Comparison of ENCODE assay signal across 16 cellular contexts in the genomic region with DNA sequence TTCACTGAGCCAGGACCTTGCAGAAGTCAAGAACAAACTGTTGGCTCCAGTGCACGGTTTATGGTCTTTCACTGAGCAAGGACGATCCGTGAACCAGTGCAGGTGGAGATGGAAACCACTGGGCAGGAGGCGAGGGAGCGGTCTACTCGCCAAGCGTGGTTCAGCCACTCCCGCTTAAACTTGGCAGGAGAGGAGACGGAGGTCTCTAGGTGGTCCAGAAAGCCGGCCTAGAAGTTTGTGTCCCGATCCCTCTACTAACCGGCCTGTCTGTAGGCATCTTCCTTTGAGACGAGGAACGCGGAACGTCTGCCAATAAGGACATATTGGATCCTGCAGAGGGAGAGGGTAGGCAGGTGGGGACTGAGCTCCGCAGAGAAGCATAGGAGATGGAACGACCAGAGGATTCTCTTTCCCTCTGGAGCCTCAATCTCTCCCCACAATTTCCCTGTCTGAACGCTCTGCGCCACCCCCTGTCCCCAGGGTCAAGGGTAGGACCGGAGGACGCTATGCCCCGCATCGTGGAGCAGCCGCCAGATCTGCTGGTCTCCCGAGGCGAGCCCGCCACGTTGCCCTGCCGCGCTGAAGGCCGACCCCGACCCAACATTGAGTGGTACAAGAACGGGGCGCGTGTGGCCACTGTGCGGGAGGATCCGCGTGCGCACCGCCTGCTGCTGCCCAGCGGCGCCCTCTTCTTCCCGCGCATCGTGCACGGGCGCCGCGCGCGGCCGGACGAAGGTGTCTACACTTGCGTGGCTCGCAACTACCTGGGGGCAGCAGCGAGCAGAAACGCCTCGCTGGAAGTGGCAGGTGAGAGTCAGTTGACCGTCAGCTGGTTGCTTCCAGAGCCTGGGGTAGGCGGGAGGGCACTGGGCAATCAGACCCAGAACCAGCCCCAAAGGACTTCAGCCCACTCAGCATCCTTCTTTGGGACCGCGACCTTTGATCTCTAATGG. TPM values are rescaled to one million over a fixed set of nuclear protein-coding genes. Genes with fewer than 3 reads are reported as not detected.
DNase-seq lines count a peak whose midpoint lies in the region; ATAC-seq, FAIRE-seq and TF ChIP-seq lines count a peak whose summit lies in the region.
"Had no signal": no experiment of that assay in that cellular context is flagged by ENCODE, and none has a peak within 500 bp of the region (broad histone marks: within the 10 kb centered on the region; RNA-seq: fewer than 3 reads in every experiment).

No MANE protein-coding gene starts in this region.

- no peak overlapping the region for H2BK12ac ChIP-seq in H1 (ENCODE audit: low read depth, low read length)
- H2BK12ac ChIP-seq in neuronal stem cell (ENCODE audit: low read length): peak overlapping the region; percentile 10

- H2BK20ac ChIP-seq in H1 (ENCODE audit: low read length): no peak overlapping the region

- H4K20me1 ChIP-seq in H1 (replicated peaks in 1 of 2; ENCODE audit: control insufficient read depth in 1 of 2, insufficient read depth in 2 of 2, low read length in 2 of 2): peaks cover 14 to 30% of the 10 kb centered on the region in 2 experiments

- H2AK5ac ChIP-seq in H1 (ENCODE audit: low read depth, low read length) (no peak overlapping the region), neuronal stem cell (ENCODE audit: low read depth, low read length) (peak overlapping the region; percentile 11)

- H3K14ac ChIP-seq in H1 (ENCODE audit: insufficient read length): no peak overlapping the region
- H3K14ac ChIP-seq in neuronal stem cell (ENCODE audit: low read length): no peak overlapping the region

- no peak for TF ChIP-seq POLR2A in H1 (IDR thresholded peaks at IDR 0.05; ENCODE audit: control extremely low read depth in 1 of 2, low read depth in 2 of 2, low read length in 2 of 2)

- FAIRE-seq in H1 (lab: Jason Lieb, UNC): no peak
- FAIRE-seq: keratinocyte had no signal

- no peak overlapping the region for H3K56ac ChIP-seq in H1 (replicated peaks; ENCODE audit: insufficient read length, low read depth, low read length)

- H2BK5ac ChIP-seq in H1 (ENCODE audit: low read depth, low read length) (no peak overlapping the region), neuronal stem cell (ENCODE audit: low read length) (no peak overlapping the region)

- no peak overlapping the region for H4K8ac ChIP-seq in H1 (ENCODE audit: extremely low read depth, insufficient read depth, low read length)
- no peak overlapping the region for H4K8ac ChIP-seq in neuronal stem cell (ENCODE audit: low read depth, low read length)

- peaks cover 0 to 4% (median 0%) of the 10 kb centered on the region in 4 experiments; a peak in 1 of 8 replicates for H3K36me3 ChIP-seq in H1 (ENCODE audit: control insufficient read depth in 2 of 4, insufficient read depth in 4 of 4, low read length in 3 of 4)
- no peaks in the 10 kb centered on the region for H3K36me3 ChIP-seq in neuronal stem cell (replicated peaks in 1 of 2; ENCODE audit: control insufficient read depth in 2 of 2, insufficient read depth in 2 of 2, low read length in 2 of 2)
- H3K36me3 ChIP-seq: gastrocnemius medialis, prostate gland, tibial nerve had no signal

- H3K27ac ChIP-seq in H1 (ENCODE audit: low read depth, low read length): no peak overlapping the region
- H3K27ac ChIP-seq in neuronal stem cell (replicated peaks; ENCODE audit: low read length): no peak overlapping the region
- H3K27ac ChIP-seq: gastrocnemius medialis, prostate gland, tibial nerve had no signal

- H3K23ac ChIP-seq in H1 (ENCODE audit: insufficient read length): no peak overlapping the region
- H3K23ac ChIP-seq in neuronal stem cell (ENCODE audit: low read depth, low read length, poor library complexity): peak overlapping the region; percentile 30

- H4K91ac ChIP-seq in H1 (replicated peaks; ENCODE audit: insufficient read length, low read length): no peak overlapping the region
- no peak overlapping the region for H4K91ac ChIP-seq in neuronal stem cell (ENCODE audit: low read depth, low read length, poor library complexity)

- no peak for TF ChIP-seq EP300 in H1 (IDR thresholded peaks at IDR 0.05; ENCODE audit: borderline replicate concordance in 1 of 2, low read depth in 2 of 2, low read length in 2 of 2)

- H3K23me2 ChIP-seq in H1 (ENCODE audit: low read depth, low read length): no peaks in the 10 kb centered on the region; the same call in 1 of the 2 replicates

- H3K27me3 ChIP-seq in H1 (replicated peaks in 1 of 4; ENCODE audit: control insufficient read depth in 3 of 4, extremely low read depth in 1 of 4, insufficient read depth in 3 of 4, low read length in 3 of 4) (peaks cover 79 to 100% (median 96%) of the 10 kb centered on the region in 4 experiments), neuronal stem cell (ENCODE audit: control insufficient read depth in 3 of 3, insufficient read depth in 3 of 3, low read depth in 1 of 3, low read length in 3 of 3) (peaks cover 48 to 99% (median 83%) of the 10 kb centered on the region in 3 experiments)

- peak overlapping the region in 1 of 4 experiments; percentile 46; a peak in 4 of 8 replicates for H3K4me3 ChIP-seq in H1 (ENCODE audit: extremely low read depth in 1 of 4, insufficient read depth in 2 of 4, low read depth in 3 of 4, low read length in 4 of 4)
- H3K4me3 ChIP-seq in neuronal stem cell (ENCODE audit: low read length in 2 of 2): no peak overlapping the region
- H3K4me3 ChIP-seq: gastrocnemius medialis, prostate gland, tibial nerve had no signal

- H3K4me2 ChIP-seq in H1 (ENCODE audit: insufficient read depth in 1 of 2, low read depth in 2 of 2, low read length in 2 of 2): peak overlapping the region; percentile 42 to 57
- H3K4me2 ChIP-seq in neuronal stem cell (ENCODE audit: insufficient read depth, low read length, poor library complexity, severe bottlenecking): no peak overlapping the region

- H3K18ac ChIP-seq in H1 (ENCODE audit: extremely low read depth, low read length) (no peak overlapping the region), neuronal stem cell (ENCODE audit: low read length) (peak overlapping the region; percentile 62)

- peak; percentile 55 for DNase-seq in activated CD8-positive, alpha-beta memory T cell treated with anti-CD3 and anti-CD28 coated beads, Interleukin-2, amount 50 U/mL, for 48 hours
- DNase-seq in activated CD8-positive, alpha-beta memory T cell treated with anti-CD3 and anti-CD28 coated beads, Interleukin-2, amount 50 U/mL, for 4 hours: no peak
- DNase-seq in H1 (ENCODE audit: low read depth in 1 of 2, low spot score in 2 of 2) (no peak), neuronal stem cell (ENCODE audit: low spot score) (no peak)
- DNase-seq in stimulated activated naive CD4-positive, alpha-beta T cell treated with Interleukin-2 at 50 U/mL for 16 hours (lab: John Stamatoyannopoulos, UW): no peak
- no peak for DNase-seq in activated CD4-positive, alpha-beta T cell treated with anti-CD3 and anti-CD28 coated beads, Interleukin-2, amount 50 U/mL, for 1 hour
- DNase-seq: activated B cell treated with CpG ODN at 0.5 μM for 24 hours, DMS153, gastrocnemius medialis had no signal

- H3K9ac ChIP-seq in H1 (replicated peaks in 1 of 4; ENCODE audit: extremely low read depth in 1 of 4, low read depth in 3 of 4, low read length in 3 of 4) (no peak overlapping the region), neuronal stem cell (ENCODE audit: low read depth, low read length, poor library complexity) (no peak overlapping the region)

- no peaks in the 10 kb centered on the region for H3K79me2 ChIP-seq in H1 (ENCODE audit: control insufficient read depth in 1 of 2, insufficient read depth in 2 of 2, low read length in 2 of 2)

- POLR2A ChIA-PET in H1 (lab: Charles Lee; ENCODE audit: partially characterized antibody): no interaction called here

- H2AFZ ChIP-seq in H1 (ENCODE audit: low read length) (no peak overlapping the region), neuronal stem cell (ENCODE audit: low read length) (peak overlapping the region; percentile 71)

- CTCF ChIA-PET in H1 (lab: Charles Lee; ENCODE audit: partially characterized antibody): interaction anchor here (0.7 to 5.6 kb wide), 11 partner anchors 25 to 225 kb away, joined by 3 to 52 read pairs (median 4); partner anchors contain the start of gene HEPACAM

- TF ChIP-seq CTCF in LNCAP (IDR thresholded peaks at IDR 0.05) (0 out of 2 replicates have a peak, but pooled peaks have one; percentile 11), H1 (IDR thresholded peaks at IDR 0.05; ENCODE audit: control extremely low read depth in 1 of 3, insufficient read depth in 1 of 3, low read depth in 1 of 3, low read length in 3 of 3) (peak in 1 of 3 experiments; percentile 12; a peak in 2 of 4 replicates)

- 23% methylated on average over 51 of the region's 63 CpGs; no CpG with 5 or more reads in 1 of the 2 experiments for WGBS in H1 (ENCODE audit: extremely low coverage in 1 of 2, insufficient coverage in 1 of 2, insufficient read length in 1 of 2, insufficient replicate concordance in 2 of 2, low coverage in 1 of 2, low lambda C conversion rate in 2 of 2, missing lambda C conversion rate in 1 of 2), 2 experiments
- WGBS in neuronal stem cell (ENCODE audit: extremely low coverage in 2 of 2, insufficient read length in 2 of 2, insufficient replicate concordance in 1 of 2), 2 donors: no CpG with 5 or more reads among the region's 63 CpGs

- H3K4me1 ChIP-seq in H1 (replicated peaks in 1 of 4; ENCODE audit: control insufficient read depth in 3 of 4, insufficient read depth in 4 of 4, low read length in 3 of 4): peaks cover 0 to 23% (median 16%) of the 10 kb centered on the region in 4 experiments; a peak in 6 of 7 replicates
- H3K4me1 ChIP-seq in neuronal stem cell (ENCODE audit: control insufficient read depth in 2 of 2, insufficient read depth in 1 of 2, low read depth in 1 of 2, low read length in 2 of 2): peaks cover 10 to 18% of the 10 kb centered on the region in 2 donors

- no peaks in the 10 kb centered on the region for H3K9me3 ChIP-seq in H1 (ENCODE audit: insufficient read depth in 2 of 2, low read depth in 1 of 2, low read length in 1 of 2)
- peaks cover 0 to 5% of the 10 kb centered on the region in 2 donors for H3K9me3 ChIP-seq in neuronal stem cell (replicated peaks in 1 of 2; ENCODE audit: control insufficient read depth in 2 of 2, insufficient read depth in 1 of 2, low read depth in 1 of 2, low read length in 2 of 2)
- H3K9me3 ChIP-seq: gastrocnemius medialis, prostate gland, tibial nerve had no signal

- H3K79me1 ChIP-seq in H1 (ENCODE audit: low read depth, low read length) (no peaks in the 10 kb centered on the region), neuronal stem cell (ENCODE audit: low read depth, low read length) (no peaks in the 10 kb centered on the region)

- H2BK15ac ChIP-seq in H1 (ENCODE audit: low read length): no peak overlapping the region
- peak overlapping the region; percentile 10 for H2BK15ac ChIP-seq in neuronal stem cell (ENCODE audit: low read length)

- H3K4ac ChIP-seq in H1 (replicated peaks; ENCODE audit: insufficient read length, low read depth, low read length) (no peak overlapping the region), neuronal stem cell (ENCODE audit: low read length) (no peak overlapping the region)

- H2BK120ac ChIP-seq in H1 (replicated peaks; ENCODE audit: low read depth, low read length): no peak overlapping the region
- H2BK120ac ChIP-seq in neuronal stem cell (ENCODE audit: low read depth, low read length): no peak overlapping the region

- no peak overlapping the region for H4K5ac ChIP-seq in H1 (ENCODE audit: insufficient read length, low read depth, low read length)

- no peak for TF ChIP-seq RAD21 in H1 (IDR thresholded peaks at IDR 0.05 in 1 of 2, conservative IDR thresholded peaks at IDR 0.05 in 1 of 2; ENCODE audit: low read depth in 2 of 2, low read length in 2 of 2)

- no peak for ATAC-seq in HG03159 (IDR thresholded peaks at IDR 0.05; ENCODE audit: unreplicated experiment)
- ATAC-seq: gastrocnemius medialis had no signal

RNA-seq across cellular contexts. Expression of gene ROBO3, which starts 3.4 kb away (rescaled TPM):
- 7.8 and 12.1 TPM in 2 replicates for total RNA-seq in H1 (2021; fragmentation: NEBNext Ultra II Directional; extraction: Animal tissue kit (Norgen Biotek cat#: 25700))
- polyA plus RNA-seq in H1 (2011; rRNA removed): 24.6 and 42.1 TPM in 2 replicates
- polyA plus RNA-seq in H1 (2011; cell fraction: cytosol; rRNA removed): 29.6 TPM
- 136 TPM for polyA plus RNA-seq in H1 (2011; cell fraction: nucleus; rRNA removed)
- 11.8 to 25.7 TPM (median 17.2 TPM) in 4 replicates for polyA plus RNA-seq in H1 (2012, experiment 1 of 2)
- 11.5 TPM for polyA plus RNA-seq in H1 (2012, experiment 2 of 2)
- polyA plus RNA-seq in H1 (2013, experiment 1 of 2): 20.1 TPM
- polyA plus RNA-seq in H1 (2013, experiment 2 of 2): 18.8 TPM
- 6.2 and 7.0 TPM in 2 replicates for polyA minus RNA-seq in H1 (2011; rRNA and poly(A)+ RNA removed)
- 4.0 TPM for polyA minus RNA-seq in H1 (2011; cell fraction: cytosol; rRNA and poly(A)+ RNA removed)
- polyA minus RNA-seq in H1 (2011; cell fraction: nucleus; rRNA and poly(A)+ RNA removed): 15.6 TPM
- polyA plus RNA-seq in neuronal stem cell (2013, experiment 1 of 2): 9.5 TPM
- polyA plus RNA-seq in neuronal stem cell (2013, experiment 2 of 2): 8.8 TPM

RNA-seq across cellular contexts. Expression of gene ROBO4, which starts 29.1 kb away (rescaled TPM):
- total RNA-seq in H1 (2021; fragmentation: NEBNext Ultra II Directional; extraction: Animal tissue kit (Norgen Biotek cat#: 25700)): not detected in 2 replicates
- polyA plus RNA-seq in H1 (2011; rRNA removed): 0.03 TPM in 1 of 2 replicates, not detected in the other
- not detected for polyA plus RNA-seq in H1 (2011; cell fraction: cytosol; rRNA removed)
- polyA plus RNA-seq in H1 (2011; cell fraction: nucleus; rRNA removed): not detected
- 0.06 TPM in 1 of 4 replicates, not detected in the others for polyA plus RNA-seq in H1 (2012, experiment 1 of 2)
- polyA plus RNA-seq in H1 (2012, experiment 2 of 2): 0.07 TPM
- not detected for polyA plus RNA-seq in H1 (2013, experiment 1 of 2)
- polyA plus RNA-seq in H1 (2013, experiment 2 of 2): not detected
- not detected in 2 replicates for polyA minus RNA-seq in H1 (2011; rRNA and poly(A)+ RNA removed)
- polyA minus RNA-seq in H1 (2011; cell fraction: cytosol; rRNA and poly(A)+ RNA removed): not detected
- polyA minus RNA-seq in H1 (2011; cell fraction: nucleus; rRNA and poly(A)+ RNA removed): not detected
- polyA plus RNA-seq in neuronal stem cell (2013, experiment 1 of 2): not detected
- not detected for polyA plus RNA-seq in neuronal stem cell (2013, experiment 2 of 2)
- total RNA-seq: activated B cell treated with CpG ODN at 0.5 μM for 24 hours, NCI-H460 had no signal

RNA-seq across cellular contexts. Expression of gene HEPN1, which starts 50.5 kb away (rescaled TPM):
- not detected in 2 replicates for total RNA-seq in H1 (2021; fragmentation: NEBNext Ultra II Directional; extraction: Animal tissue kit (Norgen Biotek cat#: 25700))
- not detected in 2 replicates for polyA plus RNA-seq in H1 (2011; rRNA removed)
- polyA plus RNA-seq in H1 (2011; cell fraction: cytosol; rRNA removed): not detected
- polyA plus RNA-seq in H1 (2011; cell fraction: nucleus; rRNA removed): 0.07 TPM
- polyA plus RNA-seq in H1 (2012, experiment 1 of 2): not detected in 4 replicates
- polyA plus RNA-seq in H1 (2012, experiment 2 of 2): not detected
- not detected for polyA plus RNA-seq in H1 (2013, experiment 1 of 2)
- polyA plus RNA-seq in H1 (2013, experiment 2 of 2): not detected
- polyA minus RNA-seq in H1 (2011; rRNA and poly(A)+ RNA removed): 0.16 TPM in 1 of 2 replicates, not detected in the other
- not detected for polyA minus RNA-seq in H1 (2011; cell fraction: cytosol; rRNA and poly(A)+ RNA removed)
- polyA minus RNA-seq in H1 (2011; cell fraction: nucleus; rRNA and poly(A)+ RNA removed): not detected
- polyA plus RNA-seq in neuronal stem cell (2013, experiment 1 of 2): not detected
- not detected for polyA plus RNA-seq in neuronal stem cell (2013, experiment 2 of 2)
- total RNA-seq: activated B cell treated with CpG ODN at 0.5 μM for 24 hours, gastrocnemius medialis, mucosa of gallbladder, NCI-H460, prostate gland, tibial nerve had no signal
- polyA plus RNA-seq: keratinocyte had no signal
